7 cellular contexts compared by ENCODE assay signal in genomic region chr16:84820305-84820684, GRCh38. TPM values are rescaled to one million over a fixed set of nuclear protein-coding genes. Genes with fewer than 3 reads are reported as not detected.
A peak's percentile ranks its signal among the peaks of the same experiment; 100 is the strongest.
DNase-seq lines count a peak whose midpoint lies in the region; ATAC-seq and TF ChIP-seq lines count a peak whose summit lies in the region.

No MANE protein-coding gene starts in this region.

- CTCF ChIA-PET in activated CD8-positive, alpha-beta T cell treated with anti-CD3 and anti-CD28 coated beads for 36 hours (lab: Charles Lee), result interaction anchor here (1.1 to 2.4 kb wide), 3 partner anchors 66 to 151 kb away, joined by 4 to 11 read pairs (median 7); no protein-coding TSS in a partner anchor

- peaks cover 39% of the 10 kb centered on the region for H3K27me3 Mint-ChIP-seq in activated CD8-positive, alpha-beta T cell treated with anti-CD3 and anti-CD28 coated beads for 36 hours

- H2AFZ ChIP-seq in smooth muscle cell (ENCODE audit: low read depth), result no peak overlapping the region

- WGBS in smooth muscle cell (ENCODE audit: low lambda C conversion rate), result 47% methylated on average over 8 of the region's 8 CpGs

- H3K9me3 ChIP-seq in iPS-15b (ENCODE audit: control insufficient read depth, insufficient read depth, low read length), result no peaks in the 10 kb centered on the region
- H3K9me3 ChIP-seq in smooth muscle cell (replicated peaks; ENCODE audit: low read depth), result no peaks in the 10 kb centered on the region

- peaks cover 38% of the 10 kb centered on the region for H3K27me3 ChIP-seq in iPS-15b (ENCODE audit: control insufficient read depth, insufficient read depth, low read length)
- no peaks in the 10 kb centered on the region for H3K27me3 ChIP-seq in smooth muscle cell (ENCODE audit: low read depth)

- H3K27ac Mint-ChIP-seq in activated CD8-positive, alpha-beta T cell treated with anti-CD3 and anti-CD28 coated beads for 36 hours, result no peak overlapping the region

- intact Hi-C loops in activated CD8-positive, alpha-beta T cell treated with anti-CD3 and anti-CD28 coated beads for 36 hours (cut with micrococcal nuclease), result no loop called here

- peak; percentile 31 for DNase-seq in HCEC 1CT
- DNase-seq in activated CD8-positive, alpha-beta T cell treated with anti-CD3 and anti-CD28 coated beads for 36 hours, result no peak
- no peak for DNase-seq in smooth muscle cell (lab: John Stamatoyannopoulos, UW; ENCODE audit: unreplicated experiment)
- DNase-seq in NCI-H1436 (lab: John Stamatoyannopoulos, UW), result no peak

- peak overlapping the region; percentile 22 for H3K27ac ChIP-seq in smooth muscle cell (ENCODE audit: low read depth)

- H3K4me1 ChIP-seq in iPS-15b (ENCODE audit: control insufficient read depth, insufficient read depth, low read length) (peaks cover 2% of the 10 kb centered on the region), smooth muscle cell (ENCODE audit: low read depth) (no peaks in the 10 kb centered on the region)

- POLR2A ChIA-PET in activated CD8-positive, alpha-beta T cell treated with anti-CD3 and anti-CD28 coated beads for 36 hours (lab: Charles Lee), result no interaction called here

- no peaks in the 10 kb centered on the region for H3K36me3 Mint-ChIP-seq in activated CD8-positive, alpha-beta T cell treated with anti-CD3 and anti-CD28 coated beads for 36 hours (ENCODE audit: low read depth)

- peaks cover 15% of the 10 kb centered on the region for H3F3A ChIP-seq in smooth muscle cell (ENCODE audit: low read depth)

- no peak for TF ChIP-seq CTCF in activated CD8-positive, alpha-beta T cell treated with anti-CD3 and anti-CD28 coated beads for 36 hours (IDR thresholded peaks at IDR 0.05)
- no peak for TF ChIP-seq CTCF in smooth muscle cell (IDR thresholded peaks at IDR 0.05; ENCODE audit: borderline replicate concordance, insufficient read depth, poor library complexity, severe bottlenecking)

- no peak for ATAC-seq in activated CD8-positive, alpha-beta T cell treated with anti-CD3 and anti-CD28 coated beads for 36 hours
- ATAC-seq in HG03175 (IDR thresholded peaks at IDR 0.05; ENCODE audit: unreplicated experiment) (no peak), GM21390 (IDR thresholded peaks at IDR 0.05; ENCODE audit: unreplicated experiment) (no peak)

- peaks cover 32% of the 10 kb centered on the region for H4K20me1 ChIP-seq in smooth muscle cell (ENCODE audit: low read depth)

- peak overlapping the region; percentile 50 for H3K4me3 Mint-ChIP-seq in activated CD8-positive, alpha-beta T cell treated with anti-CD3 and anti-CD28 coated beads for 36 hours

- H3K4me1 Mint-ChIP-seq in activated CD8-positive, alpha-beta T cell treated with anti-CD3 and anti-CD28 coated beads for 36 hours (ENCODE audit: low read depth), result peaks cover 9% of the 10 kb centered on the region

- no peaks in the 10 kb centered on the region for H3K9me3 Mint-ChIP-seq in activated CD8-positive, alpha-beta T cell treated with anti-CD3 and anti-CD28 coated beads for 36 hours

- no peaks in the 10 kb centered on the region for H3K36me3 ChIP-seq in iPS-15b (ENCODE audit: control insufficient read depth, insufficient read depth, low read length)
- H3K36me3 ChIP-seq in smooth muscle cell (ENCODE audit: low read depth), result no peaks in the 10 kb centered on the region

- H3K9ac ChIP-seq in iPS-15b (ENCODE audit: low read depth, low read length) (no peak overlapping the region), smooth muscle cell (ENCODE audit: low read depth) (peak overlapping the region; percentile 26)

- H3K4me3 ChIP-seq in iPS-15b (ENCODE audit: low read depth, low read length) (peak overlapping the region; percentile 66), smooth muscle cell (peak overlapping the region; percentile 66)

- peak overlapping the region; percentile 97 for H3K4me2 ChIP-seq in smooth muscle cell

- H3K79me2 ChIP-seq in smooth muscle cell (ENCODE audit: low read depth), result peaks cover 55% of the 10 kb centered on the region

RNA-seq across cellular contexts. Expression of gene CRISPLD2, which starts 0.5 kb away (rescaled TPM):
- under 1 TPM in 1 of 2 experiments, not detected in 1; 0.16 TPM for total RNA-seq in activated CD8-positive, alpha-beta T cell treated with anti-CD3 and anti-CD28 coated beads for 36 hours
- total RNA-seq in smooth muscle cell, result 63.1 and 104 TPM in 2 replicates
- 79.7 and 105 TPM in 2 replicates for polyA plus RNA-seq in smooth muscle cell

Comparison
In these comparisons a context has a peak if more than half of its experiments do, and no peak if none do; other contexts are left out.
1. RNA of gene CRISPLD2, which starts 0.5 kb away (total RNA-seq): 63.1 to 104 TPM in smooth muscle cell; 0.16 TPM in activated CD8-positive, alpha-beta T cell treated with anti-CD3 and anti-CD28 coated beads for 36 hours; every median in the first group is over 10 times any median in the second.